21 cellular contexts compared by ENCODE assay signal in the genomic region with DNA sequence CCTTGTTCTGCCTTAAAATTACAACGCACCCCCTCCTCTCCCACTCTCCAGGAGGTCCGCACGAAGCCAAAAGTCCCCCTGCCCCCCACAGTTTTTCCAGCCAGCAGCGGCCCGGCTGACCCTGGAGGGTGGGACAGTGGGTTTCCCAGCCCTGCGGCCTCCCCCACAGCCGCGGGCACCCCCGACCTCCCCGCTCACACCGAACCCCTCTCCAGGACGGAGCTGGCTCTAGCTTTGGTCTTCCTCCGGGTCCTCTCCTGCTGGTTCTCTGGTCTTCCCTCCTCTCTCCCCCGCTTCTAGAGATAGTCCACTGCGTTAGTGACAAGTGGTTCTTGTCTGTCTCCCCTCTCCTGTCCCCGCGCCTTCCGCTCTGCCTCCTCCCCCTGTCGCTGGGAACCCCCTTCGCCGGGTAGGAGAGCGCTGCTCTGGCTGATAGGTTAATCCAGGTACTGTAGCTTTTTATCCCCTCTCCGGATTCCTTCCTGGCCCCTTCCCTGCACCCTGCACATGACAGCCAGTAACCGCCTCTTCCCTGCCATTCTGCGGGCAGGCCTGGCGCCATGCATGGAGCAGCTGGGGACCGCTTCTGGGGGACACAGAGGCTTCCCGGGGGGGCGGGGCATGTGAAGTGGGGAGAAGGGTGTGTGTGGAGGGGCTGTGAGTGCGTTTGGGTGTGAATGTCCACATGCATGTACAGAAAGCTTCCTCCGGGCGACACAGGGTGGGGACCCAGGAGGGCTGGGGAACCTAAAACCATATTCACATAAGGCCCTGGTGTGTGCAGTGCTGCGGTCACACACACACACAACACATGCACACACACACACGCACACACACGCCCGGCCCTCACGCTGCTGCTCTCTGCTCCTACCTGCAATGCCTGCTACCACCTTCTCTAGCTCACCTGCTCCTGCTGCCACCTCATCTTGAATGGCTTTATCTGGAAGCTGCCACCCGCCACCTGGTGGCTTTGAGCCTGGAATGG. TPM values are rescaled to one million over a fixed set of nuclear protein-coding genes. Genes with fewer than 3 reads are reported as not detected.
A peak's percentile ranks its signal among the peaks of the same experiment; 100 is the strongest.
DNase-seq lines count a peak whose midpoint lies in the region; ATAC-seq, FAIRE-seq and TF ChIP-seq lines count a peak whose summit lies in the region.
"Had no signal": no experiment of that assay in that cellular context is flagged by ENCODE, and none has a peak within 500 bp of the region (broad histone marks: within the 10 kb centered on the region; RNA-seq: fewer than 3 reads in every experiment).

No MANE protein-coding gene starts in this region.

- no peak for TF ChIP-seq POLR2A in H1 (IDR thresholded peaks at IDR 0.05; ENCODE audit: control extremely low read depth in 1 of 2, low read depth in 2 of 2, low read length in 2 of 2)

- DNase-seq in DMS53 (lab: John Stamatoyannopoulos, UW) (peak; percentile 52), DMS53 treated with DMSO at 0.1 percent for 48 hours (lab: John Stamatoyannopoulos, UW; ENCODE audit: unreplicated experiment) (no peak), NCI-H510A treated with DMSO at 0.1 percent for 48 hours (lab: John Stamatoyannopoulos, UW) (peak; percentile 14), H1 (ENCODE audit: low read depth in 1 of 2, low spot score in 2 of 2) (no peak), substantia nigra (lab: John Stamatoyannopoulos, UW) (no peak), mesenteric fat pad (ENCODE audit: low spot score) (no peak)
- no peak for DNase-seq in activated naive CD4-positive, alpha-beta T cell treated with anti-CD3 and anti-CD28 coated beads, Interleukin-2, amount 50 U/mL, for 16 hours
- DNase-seq: DMS79, KBM-7, NCI-H1092, NCI-H526 treated with DMSO at 0.1 percent for 48 hours, Right ventricle myocardium superior, SK-N-SH had no signal

- no peak for TF ChIP-seq EP300 in H1 (IDR thresholded peaks at IDR 0.05; ENCODE audit: borderline replicate concordance in 1 of 2, low read depth in 2 of 2, low read length in 2 of 2)

- H3K23me2 ChIP-seq in H1 (ENCODE audit: low read depth, low read length), result peaks cover 8% of the 10 kb centered on the region; the same call in 1 of the 2 replicates

- H2BK20ac ChIP-seq in H1 (ENCODE audit: low read length), result no peak overlapping the region

- no peak for FAIRE-seq in H1 (lab: Jason Lieb, UNC)
- FAIRE-seq: GM12878, GM18507, HTR-8/SVneo had no signal

- no peak overlapping the region for H3K18ac ChIP-seq in H1 (ENCODE audit: extremely low read depth, low read length)

- no peak overlapping the region for H4K5ac ChIP-seq in H1 (ENCODE audit: insufficient read length, low read depth, low read length)

- H3K79me1 ChIP-seq in H1 (ENCODE audit: low read depth, low read length), result no peaks in the 10 kb centered on the region

- peak overlapping the region; percentile 60; the same call in 1 of the 2 replicates for H4K8ac ChIP-seq in H1 (ENCODE audit: extremely low read depth, insufficient read depth, low read length)

- H3K56ac ChIP-seq in H1 (replicated peaks; ENCODE audit: insufficient read length, low read depth, low read length), result no peak overlapping the region

- H3K27ac ChIP-seq in H1 (ENCODE audit: low read depth, low read length) (no peak overlapping the region), substantia nigra (ENCODE audit: low read depth, low read length, poor library complexity, severe bottlenecking) (peak overlapping the region; percentile 42)
- H3K27ac ChIP-seq: BLaER1 treated with 17β-estradiol and CSF1 and Interleukin-3, amounts not matched to agents 10 nM and 100 nM had no signal

- H3K9me3 ChIP-seq in H1 (ENCODE audit: insufficient read depth in 2 of 2, low read depth in 1 of 2, low read length in 1 of 2), result no peaks in the 10 kb centered on the region
- H3K9me3 ChIP-seq: BLaER1 treated with 17β-estradiol and CSF1 and Interleukin-3, amounts not matched to agents 10 nM and 100 nM; SK-N-SH had no signal

- H3K4me3 ChIP-seq in H1 (ENCODE audit: extremely low read depth in 1 of 4, insufficient read depth in 2 of 4, low read depth in 3 of 4, low read length in 4 of 4), result no peak overlapping the region
- H3K4me3 ChIP-seq: GM12878 had no signal

- ATAC-seq in HG03159 (IDR thresholded peaks at IDR 0.05; ENCODE audit: unreplicated experiment), result no peak
- ATAC-seq: GM12878 had no signal

- POLR2A ChIA-PET in H1 (lab: Charles Lee; ENCODE audit: partially characterized antibody), result interaction anchor here (0.5 to 3.1 kb wide), 15 partner anchors 10 to 290 kb away, joined by 3 to 18 read pairs (median 4); a partner anchor contains a TSS

- no peaks in the 10 kb centered on the region for H3K36me3 ChIP-seq in H1 (ENCODE audit: control insufficient read depth in 2 of 4, insufficient read depth in 4 of 4, low read length in 3 of 4)
- H3K36me3 ChIP-seq: BLaER1 treated with 17β-estradiol and CSF1 and Interleukin-3, amounts not matched to agents 10 nM and 100 nM had no signal

- TF ChIP-seq CTCF in H1 (IDR thresholded peaks at IDR 0.05; ENCODE audit: control extremely low read depth in 1 of 3, insufficient read depth in 1 of 3, low read depth in 1 of 3, low read length in 3 of 3), result no peak

- H3K14ac ChIP-seq in H1 (ENCODE audit: insufficient read length), result no peak overlapping the region

- H2AFZ ChIP-seq in H1 (ENCODE audit: low read length), result no peak overlapping the region

- no peak overlapping the region for H2BK120ac ChIP-seq in H1 (replicated peaks; ENCODE audit: low read depth, low read length)

- no peak overlapping the region for H3K4ac ChIP-seq in H1 (replicated peaks; ENCODE audit: insufficient read length, low read depth, low read length)

- H2BK12ac ChIP-seq in H1 (ENCODE audit: low read depth, low read length), result peak overlapping the region; percentile 68; the same call in 1 of the 2 replicates

- 84% methylated on average over 31 of the region's 38 CpGs; no CpG with 5 or more reads in 1 of the 2 experiments for WGBS in H1 (ENCODE audit: extremely low coverage in 1 of 2, insufficient coverage in 1 of 2, insufficient read length in 1 of 2, insufficient replicate concordance in 2 of 2, low coverage in 1 of 2, low lambda C conversion rate in 2 of 2, missing lambda C conversion rate in 1 of 2), 2 experiments

- H3K27me3 ChIP-seq in H1 (replicated peaks in 1 of 4; ENCODE audit: control insufficient read depth in 3 of 4, extremely low read depth in 1 of 4, insufficient read depth in 3 of 4, low read length in 3 of 4), result peaks cover 0 to 14% (median 10%) of the 10 kb centered on the region in 4 experiments; a peak in 5 of 7 replicates

- H2BK15ac ChIP-seq in H1 (ENCODE audit: low read length), result 0 out of 2 replicates have a peak overlapping the region, but pooled peaks have one; percentile 40

- H3K79me2 ChIP-seq in H1 (ENCODE audit: control insufficient read depth in 1 of 2, insufficient read depth in 2 of 2, low read length in 2 of 2), result no peaks in the 10 kb centered on the region

- CTCF ChIA-PET in H1 (lab: Charles Lee; ENCODE audit: partially characterized antibody), result interaction anchor here (0.8 to 11.2 kb wide), 20 partner anchors 8 to 502 kb away, joined by 3 to 112 read pairs (median 4); a partner anchor contains a TSS

- TF ChIP-seq RAD21 in H1 (IDR thresholded peaks at IDR 0.05 in 1 of 2, conservative IDR thresholded peaks at IDR 0.05 in 1 of 2; ENCODE audit: low read depth in 2 of 2, low read length in 2 of 2), result no peak

- H2BK5ac ChIP-seq in H1 (ENCODE audit: low read depth, low read length), result no peak overlapping the region

- peaks cover 4 to 24% (median 17%) of the 10 kb centered on the region in 4 experiments; a peak in 6 of 7 replicates for H3K4me1 ChIP-seq in H1 (replicated peaks in 1 of 4; ENCODE audit: control insufficient read depth in 3 of 4, insufficient read depth in 4 of 4, low read length in 3 of 4)

- peak overlapping the region; percentile 73 for H4K91ac ChIP-seq in H1 (replicated peaks; ENCODE audit: insufficient read length, low read length)

- 0 out of 4 replicates have a peak overlapping the region, but pooled peaks of 1 of the 2 experiments have one; percentile 43 for H3K4me2 ChIP-seq in H1 (ENCODE audit: insufficient read depth in 1 of 2, low read depth in 2 of 2, low read length in 2 of 2)
- H3K4me2 ChIP-seq: SK-N-SH had no signal

- H4K20me1 ChIP-seq in H1 (replicated peaks in 1 of 2; ENCODE audit: control insufficient read depth in 1 of 2, insufficient read depth in 2 of 2, low read length in 2 of 2), result peaks cover 0 to 4% of the 10 kb centered on the region in 2 experiments

- no peak overlapping the region for H3K9ac ChIP-seq in H1 (replicated peaks in 1 of 4; ENCODE audit: extremely low read depth in 1 of 4, low read depth in 3 of 4, low read length in 3 of 4)
- H3K9ac ChIP-seq: SK-N-SH had no signal

- no peak overlapping the region for H2AK5ac ChIP-seq in H1 (ENCODE audit: low read depth, low read length)

- no peak overlapping the region for H3K23ac ChIP-seq in H1 (ENCODE audit: insufficient read length)

RNA-seq across cellular contexts. Expression of a gene that starts 17.2 kb away (rescaled TPM):
- 23.9 and 25.3 TPM in 2 replicates for total RNA-seq in H1 (2021; fragmentation: NEBNext Ultra II Directional; extraction: Animal tissue kit (Norgen Biotek cat#: 25700))
- 1.6 and 3.4 TPM in 2 replicates for polyA plus RNA-seq in H1 (2011; rRNA removed)
- polyA plus RNA-seq in H1 (2011; cell fraction: cytosol; rRNA removed), result 0.85 TPM
- 6.1 TPM for polyA plus RNA-seq in H1 (2011; cell fraction: nucleus; rRNA removed)
- 20.7 to 32.8 TPM (median 29.9 TPM) in 4 replicates for polyA plus RNA-seq in H1 (2012, experiment 1 of 2)
- polyA plus RNA-seq in H1 (2012, experiment 2 of 2), result 22.3 TPM
- polyA plus RNA-seq in H1 (2013, experiment 1 of 2), result 21.3 TPM
- 20.1 TPM for polyA plus RNA-seq in H1 (2013, experiment 2 of 2)
- 1.2 and 1.9 TPM in 2 replicates for polyA minus RNA-seq in H1 (2011; rRNA and poly(A)+ RNA removed)
- 17.2 TPM for polyA minus RNA-seq in H1 (2011; cell fraction: cytosol; rRNA and poly(A)+ RNA removed)
- polyA minus RNA-seq in H1 (2011; cell fraction: nucleus; rRNA and poly(A)+ RNA removed), result 5.0 TPM
- total RNA-seq in mesenteric fat pad, result not detected
- total RNA-seq: GM12878, M059J had no signal

RNA-seq across cellular contexts. Expression of a gene that starts 27.0 kb away (rescaled TPM):
- total RNA-seq in H1 (2021; fragmentation: NEBNext Ultra II Directional; extraction: Animal tissue kit (Norgen Biotek cat#: 25700)), result 10.4 and 11.0 TPM in 2 replicates
- polyA plus RNA-seq in H1 (2011; rRNA removed), result 7.2 and 13.1 TPM in 2 replicates
- 8.2 TPM for polyA plus RNA-seq in H1 (2011; cell fraction: cytosol; rRNA removed)
- polyA plus RNA-seq in H1 (2011; cell fraction: nucleus; rRNA removed), result 15.2 TPM
- polyA plus RNA-seq in H1 (2012, experiment 1 of 2), result 6.8 to 10.5 TPM (median 9.9 TPM) in 4 replicates
- polyA plus RNA-seq in H1 (2012, experiment 2 of 2), result 10.7 TPM
- polyA plus RNA-seq in H1 (2013, experiment 1 of 2), result 7.7 TPM
- polyA plus RNA-seq in H1 (2013, experiment 2 of 2), result 7.8 TPM
- 7.2 and 14.2 TPM in 2 replicates for polyA minus RNA-seq in H1 (2011; rRNA and poly(A)+ RNA removed)
- 4.0 TPM for polyA minus RNA-seq in H1 (2011; cell fraction: cytosol; rRNA and poly(A)+ RNA removed)
- 7.9 TPM for polyA minus RNA-seq in H1 (2011; cell fraction: nucleus; rRNA and poly(A)+ RNA removed)
- 15.4 TPM for total RNA-seq in mesenteric fat pad

RNA-seq across cellular contexts. Expression of a gene that starts 31.3 kb away (rescaled TPM):
- total RNA-seq in H1 (2021; fragmentation: NEBNext Ultra II Directional; extraction: Animal tissue kit (Norgen Biotek cat#: 25700)), result 2.9 and 3.4 TPM in 2 replicates
- 2.7 and 2.8 TPM in 2 replicates for polyA plus RNA-seq in H1 (2011; rRNA removed)
- 2.2 TPM for polyA plus RNA-seq in H1 (2011; cell fraction: cytosol; rRNA removed)
- 3.0 TPM for polyA plus RNA-seq in H1 (2011; cell fraction: nucleus; rRNA removed)
- 2.2 to 3.0 TPM (median 2.6 TPM) in 4 replicates for polyA plus RNA-seq in H1 (2012, experiment 1 of 2)
- 2.1 TPM for polyA plus RNA-seq in H1 (2012, experiment 2 of 2)
- 5.0 TPM for polyA plus RNA-seq in H1 (2013, experiment 1 of 2)
- 4.7 TPM for polyA plus RNA-seq in H1 (2013, experiment 2 of 2)
- 4.8 and 4.9 TPM in 2 replicates for polyA minus RNA-seq in H1 (2011; rRNA and poly(A)+ RNA removed)
- polyA minus RNA-seq in H1 (2011; cell fraction: cytosol; rRNA and poly(A)+ RNA removed), result 1.6 TPM
- polyA minus RNA-seq in H1 (2011; cell fraction: nucleus; rRNA and poly(A)+ RNA removed), result 3.2 TPM
- total RNA-seq in mesenteric fat pad, result 1.8 TPM
- total RNA-seq: G401, GM12878 had no signal

RNA-seq across cellular contexts. Expression of a gene that starts 46.7 kb away (rescaled TPM):
- 38.3 and 41.5 TPM in 2 replicates for total RNA-seq in H1 (2021; fragmentation: NEBNext Ultra II Directional; extraction: Animal tissue kit (Norgen Biotek cat#: 25700))
- 8.9 and 16.6 TPM in 2 replicates for polyA plus RNA-seq in H1 (2011; rRNA removed)
- 16.5 TPM for polyA plus RNA-seq in H1 (2011; cell fraction: cytosol; rRNA removed)
- polyA plus RNA-seq in H1 (2011; cell fraction: nucleus; rRNA removed), result 35.7 TPM
- polyA plus RNA-seq in H1 (2012, experiment 1 of 2), result 20.9 to 28.0 TPM (median 25.4 TPM) in 4 replicates
- polyA plus RNA-seq in H1 (2012, experiment 2 of 2), result 25.2 TPM
- polyA plus RNA-seq in H1 (2013, experiment 1 of 2), result 28.9 TPM
- 27.2 TPM for polyA plus RNA-seq in H1 (2013, experiment 2 of 2)
- 9.2 and 11.4 TPM in 2 replicates for polyA minus RNA-seq in H1 (2011; rRNA and poly(A)+ RNA removed)
- polyA minus RNA-seq in H1 (2011; cell fraction: cytosol; rRNA and poly(A)+ RNA removed), result 17.8 TPM
- polyA minus RNA-seq in H1 (2011; cell fraction: nucleus; rRNA and poly(A)+ RNA removed), result 14.4 TPM
- 26.7 TPM for total RNA-seq in mesenteric fat pad

RNA-seq across cellular contexts. Expression of a gene that starts 57.7 kb away (rescaled TPM):
- total RNA-seq in H1 (2021; fragmentation: NEBNext Ultra II Directional; extraction: Animal tissue kit (Norgen Biotek cat#: 25700)), result 3.7 and 4.3 TPM in 2 replicates
- 3.1 and 8.9 TPM in 2 replicates for polyA plus RNA-seq in H1 (2011; rRNA removed)
- polyA plus RNA-seq in H1 (2011; cell fraction: cytosol; rRNA removed), result 2.2 TPM
- polyA plus RNA-seq in H1 (2011; cell fraction: nucleus; rRNA removed), result 3.3 TPM
- 3.3 to 6.1 TPM (median 4.6 TPM) in 4 replicates for polyA plus RNA-seq in H1 (2012, experiment 1 of 2)
- 2.7 TPM for polyA plus RNA-seq in H1 (2012, experiment 2 of 2)
- polyA plus RNA-seq in H1 (2013, experiment 1 of 2), result 5.3 TPM
- polyA plus RNA-seq in H1 (2013, experiment 2 of 2), result 5.7 TPM
- polyA minus RNA-seq in H1 (2011; rRNA and poly(A)+ RNA removed), result not detected in 2 replicates
- polyA minus RNA-seq in H1 (2011; cell fraction: cytosol; rRNA and poly(A)+ RNA removed), result 3.7 TPM
- 2.4 TPM for polyA minus RNA-seq in H1 (2011; cell fraction: nucleus; rRNA and poly(A)+ RNA removed)
- not detected for total RNA-seq in mesenteric fat pad
- total RNA-seq: A172, G401 had no signal

Comparison
In these comparisons a context has a peak if more than half of its experiments do, and no peak if none do; other contexts are left out.
1. DNase-seq: peak in DMS53 (single experiment) and NCI-H510A treated with DMSO at 0.1 percent for 48 hours (single experiment); none in DMS53 treated with DMSO at 0.1 percent for 48 hours (single experiment), H1 (0 of 2), substantia nigra (0 of 49), mesenteric fat pad (single experiment) and activated naive CD4-positive, alpha-beta T cell treated with anti-CD3 and anti-CD28 coated beads, Interleukin-2, amount 50 U/mL, for 16 hours (single experiment).
2. RNA of a gene that starts 17.2 kb away (total RNA-seq): 23.9 to 25.3 TPM in H1; not detected in mesenteric fat pad (single experiment); every median in the first group is over 10 times any median in the second.